In the genomic region with DNA sequence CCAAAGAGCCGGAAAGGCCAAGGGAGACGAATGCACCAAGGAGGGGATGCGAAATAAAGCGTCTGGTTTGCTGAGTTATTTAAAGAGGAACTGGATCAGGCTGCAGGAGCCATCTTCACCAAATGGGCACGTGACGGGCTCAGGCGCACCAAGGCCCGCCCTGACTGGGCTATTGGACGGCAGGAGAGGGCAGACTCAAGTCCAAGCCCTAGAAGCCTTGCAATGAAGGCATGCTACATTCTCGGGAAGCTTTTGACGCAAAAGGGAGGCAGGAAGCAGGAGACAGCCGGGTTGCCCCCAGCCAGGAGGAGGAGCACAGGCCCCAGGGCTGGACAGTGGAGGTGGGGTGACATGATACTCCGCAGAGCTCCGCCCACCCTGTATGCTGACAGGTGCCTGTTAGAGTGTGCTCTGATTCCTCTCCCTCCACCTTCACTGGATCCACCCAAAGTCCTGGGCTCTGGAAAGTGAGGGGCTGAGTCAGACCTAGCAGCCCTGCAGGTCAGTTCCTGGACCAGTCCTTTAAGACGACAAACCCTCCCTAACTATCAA, we compare ENCODE assay signal across 17 cellular contexts. TPM values are rescaled to one million over a fixed set of nuclear protein-coding genes. Genes with fewer than 3 reads are reported as not detected.
DNase-seq lines count a peak whose midpoint lies in the region; ATAC-seq, FAIRE-seq and TF ChIP-seq lines count a peak whose summit lies in the region.
"Had no signal": no experiment of that assay in that cellular context is flagged by ENCODE, and none has a peak within 500 bp of the region (broad histone marks: within the 10 kb centered on the region; RNA-seq: fewer than 3 reads in every experiment).

No MANE protein-coding gene starts in this region.

- no peaks in the 10 kb centered on the region for H3K9me3 ChIP-seq in K562 (replicated peaks; ENCODE audit: control insufficient read depth, insufficient read depth, low read depth, low read length)
- H3K9me3 ChIP-seq: BE2C had no signal

- no peaks in the 10 kb centered on the region for H3K27me3 Mint-ChIP-seq in neural crest cell (ENCODE audit: low read depth)
- H3K27me3 Mint-ChIP-seq: CD4-positive, alpha-beta memory T cell had no signal

- peaks cover 0 to 8% of the 10 kb centered on the region in 2 experiments; a peak in 1 of 5 replicates for H3K4me1 ChIP-seq in K562 (replicated peaks in 1 of 2; ENCODE audit: control insufficient read depth in 2 of 2, insufficient read depth in 2 of 2, low read length in 2 of 2)
- H3K4me1 ChIP-seq: BE2C had no signal

- H3K4me3 ChIP-seq in H7 (ENCODE audit: insufficient read depth, low read depth, low read length) (no peak overlapping the region), K562 (no peak overlapping the region)
- H3K4me3 ChIP-seq: GM12878 had no signal

- no peaks in the 10 kb centered on the region for H3K79me2 ChIP-seq in K562 (ENCODE audit: control insufficient read depth, insufficient read depth, low read length)

- TF ChIP-seq EP300 in K562 (IDR thresholded peaks at IDR 0.05; ENCODE audit: low read length): no peak

- BruUV-seq in K562 (replicated peaks; lab: Mats Ljungman, UMichigan): no TSS peak

- H3K36me3 Mint-ChIP-seq in neural crest cell (ENCODE audit: low read depth): peaks cover 14% of the 10 kb centered on the region

- no peak overlapping the region for H2AFZ ChIP-seq in K562 (ENCODE audit: low read depth, low read length)

- H3K27me3 ChIP-seq in H7 (ENCODE audit: control insufficient read depth, insufficient read depth, low read length): no peaks in the 10 kb centered on the region
- no peaks in the 10 kb centered on the region for H3K27me3 ChIP-seq in K562 (ENCODE audit: control insufficient read depth in 2 of 2, insufficient read depth in 2 of 2, low read length in 2 of 2)
- H3K27me3 ChIP-seq: BE2C had no signal

- peak; percentile 49 for ATAC-seq in K562
- ATAC-seq: GM12878 had no signal

- H3K4me1 Mint-ChIP-seq in neural crest cell: no peaks in the 10 kb centered on the region
- H3K4me1 Mint-ChIP-seq: CD4-positive, alpha-beta memory T cell had no signal

- DNase-seq in H7 (peak; percentile 56), K562 (ENCODE audit: extremely low read depth in 1 of 4, low spot score in 3 of 4) (no peak), neural crest cell (ENCODE audit: low read depth, low spot score) (no peak), amygdala (lab: John Stamatoyannopoulos, UW) (no peak)
- DNase-seq in activated CD4-positive, CD25-positive, alpha-beta regulatory T cell treated with anti-CD3 and anti-CD28 coated beads, Interleukin-2, amount 50 U/mL, for 72 hours: no peak
- DNase-seq in activated T-cell treated with anti-CD3 and anti-CD28 coated beads, Interleukin-2, amount 50 U/mL, for 48 hours: no peak
- no peak for DNase-seq in activated naive CD4-positive, alpha-beta T cell treated with anti-CD3 and anti-CD28 coated beads, Interleukin-2, amount 50 U/mL, for 16 hours
- DNase-seq: ACHN; BE2C; CD4-positive, alpha-beta memory T cell; DMS79; GOT3; HCEC 1CT had no signal

- TF ChIP-seq POLR2A in K562 (conservative IDR thresholded peaks at IDR 0.05): no peak

- H3K4me3 Mint-ChIP-seq in neural crest cell: no peak overlapping the region
- H3K4me3 Mint-ChIP-seq: CD4-positive, alpha-beta memory T cell had no signal

- POLR2A ChIA-PET in K562 (lab: Yijun Ruan, JAX): no interaction called here

- H4K20me1 ChIP-seq in K562 (replicated peaks; ENCODE audit: control insufficient read depth, insufficient read depth, low read length): 0 out of 2 replicates have a peak, but pooled peaks cover 4% of the 10 kb centered on the region

- no peak for TF ChIP-seq CTCF in K562 (IDR thresholded peaks at IDR 0.05 in 2 of 3, conservative IDR thresholded peaks at IDR 0.05 in 1 of 3; ENCODE audit: insufficient read depth in 2 of 3, low read depth in 1 of 3, low read length in 3 of 3)
- TF ChIP-seq CTCF in neural crest cell (conservative IDR thresholded peaks at IDR 0.05): no peak

- no peak for FAIRE-seq in K562 (lab: Jason Lieb, UNC)
- FAIRE-seq: GM12878, GM18507 had no signal

- CTCF ChIA-PET in K562 (lab: Yijun Ruan, JAX; ENCODE audit: low intra/inter-chr PET ratio): no interaction called here

- no peak for TF ChIP-seq RAD21 in K562 (CRISPR knock-in tag; conservative IDR thresholded peaks at IDR 0.05 in 1 of 2, IDR thresholded peaks at IDR 0.05 in 1 of 2)

- intact Hi-C loops in K562 (cut with micrococcal nuclease): no loop called here

- H3K36me3 ChIP-seq in H7 (replicated peaks; ENCODE audit: control insufficient read depth, insufficient read depth, low read length): no peaks in the 10 kb centered on the region; the same call in none of the 2 replicates
- peaks cover 5% of the 10 kb centered on the region; the same call in 1 of the 3 replicates for H3K36me3 ChIP-seq in K562 (ENCODE audit: control insufficient read depth, insufficient read depth, low read length)

- no peaks in the 10 kb centered on the region for H3K9me3 Mint-ChIP-seq in neural crest cell
- H3K9me3 Mint-ChIP-seq: CD4-positive, alpha-beta memory T cell had no signal

- H3K9me1 ChIP-seq in K562 (ENCODE audit: control insufficient read depth, insufficient read depth, low read length): no peaks in the 10 kb centered on the region

- H3K4me2 ChIP-seq in K562 (ENCODE audit: insufficient read depth, low read length): no peak overlapping the region

- 78% methylated on average over 14 of the region's 15 CpGs for WGBS in K562 (ENCODE audit: insufficient coverage, low coverage, missing lambda C conversion rate)

- no peak overlapping the region for H3K9ac ChIP-seq in K562 (ENCODE audit: insufficient read depth in 1 of 2, low read depth in 2 of 2, low read length in 2 of 2)

- peak overlapping the region; percentile 28 for H3K27ac Mint-ChIP-seq in neural crest cell (ENCODE audit: unreplicated experiment)

- in situ Hi-C loops in K562 (cut with MboI): no loop called here

- H3K27ac ChIP-seq in K562 (ENCODE audit: extremely low read depth, low read depth, low read length): no peak overlapping the region
- H3K27ac ChIP-seq: C4-2B, HL-60 had no signal

TF ChIP-seq in K562, 482 proteins besides CTCF, POLR2A, EP300 and RAD21:
- no peak for TF ChIP-seq SAFB2 (IDR thresholded peaks at IDR 0.05; ENCODE audit: borderline replicate concordance, low read depth, low read length, severe bottlenecking)
- TF ChIP-seq DDX20 (tag; IDR thresholded peaks at IDR 0.05; ENCODE audit: low read depth): no peak
- no peak for TF ChIP-seq ZNF23 (CRISPR knock-in tag; IDR thresholded peaks at IDR 0.05)
- TF ChIP-seq, protein P1, sequence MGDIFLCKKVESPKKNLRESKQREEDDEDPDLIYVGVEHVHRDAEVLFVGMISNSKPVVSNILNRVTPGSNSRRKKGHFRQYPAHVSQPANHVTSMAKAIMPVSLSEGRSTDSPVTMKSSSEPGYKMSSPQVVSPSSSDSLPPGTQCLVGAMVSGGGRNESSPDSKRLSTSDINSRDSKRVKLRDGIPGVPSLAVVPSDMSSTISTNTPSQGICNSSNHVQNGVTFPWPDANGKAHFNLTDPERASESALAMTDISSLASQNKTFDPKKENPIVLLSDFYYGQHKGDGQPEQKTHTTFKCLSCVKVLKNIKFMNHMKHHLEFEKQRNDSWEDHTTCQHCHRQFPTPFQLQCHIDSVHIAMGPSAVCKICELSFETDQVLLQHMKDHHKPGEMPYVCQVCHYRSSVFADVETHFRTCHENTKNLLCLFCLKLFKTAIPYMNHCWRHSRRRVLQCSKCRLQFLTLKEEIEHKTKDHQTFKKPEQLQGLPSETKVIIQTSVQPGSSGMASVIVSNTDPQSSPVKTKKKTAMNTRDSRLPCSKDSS (IDR thresholded peaks at IDR 0.05; ENCODE audit: low read depth, partially characterized antibody): no peak
- TF ChIP-seq PYGO2 (tag; IDR thresholded peaks at IDR 0.05): no peak
- no peak for TF ChIP-seq POLR2AphosphoS2 (IDR thresholded peaks at IDR 0.05; ENCODE audit: low read length)
- no peak for TF ChIP-seq MYBL2 (IDR thresholded peaks at IDR 0.05; ENCODE audit: low read depth)
- no peak for TF ChIP-seq MYBL2 (CRISPR knock-in tag; IDR thresholded peaks at IDR 0.05; ENCODE audit: borderline replicate concordance)

RNA-seq across cellular contexts. Expression of a gene that starts 41.5 kb away (rescaled TPM):
- total RNA-seq in H7 (2014; rRNA removed; shearing (Covaris generic)): 36.2 and 52.6 TPM in 2 replicates
- 18.0 and 26.5 TPM in 2 replicates for total RNA-seq in K562 (2011; cell fraction: chromatin; rRNA removed; ENCODE audit: low replicate concordance)
- total RNA-seq in K562 (2011; cell fraction: nucleolus; rRNA removed): 39.3 and 42.0 TPM in 2 replicates
- 27.0 and 30.7 TPM in 2 replicates for total RNA-seq in K562 (2011; cell fraction: nucleoplasm; rRNA removed)
- total RNA-seq in K562 (2014; rRNA removed) (165 and 212 TPM in 2 replicates), K562 (2014; rRNA removed; fragmentation: Illumina TruSeq; extraction: Trizol) (25.5 and 26.3 TPM in 2 replicates), K562 (2015; rRNA removed; fragmentation: Illumina TruSeq; extraction: Trizol) (60.4 and 63.7 TPM in 2 replicates), K562 (2021) (94.7 and 99.6 TPM in 2 replicates), neural crest cell (26.5 TPM in 2 replicates)
- polyA plus RNA-seq in K562 (2011; rRNA removed) (119 and 164 TPM in 2 replicates), K562 (2014; fragmentation: Illumina TruSeq; extraction: Trizol) (35.2 and 84.7 TPM in 2 replicates), K562 (2014; fragmentation: Nextera tagmentation; extraction: Ambion mirVana) (1 to 10 TPM; 5.2 to 8.9 TPM), K562 (2014; rRNA removed) (208 and 209 TPM in 2 replicates)
- 249 and 453 TPM in 2 replicates for polyA plus RNA-seq in K562 (2011; cell fraction: cytosol; rRNA removed)
- polyA plus RNA-seq in K562 (2011; cell fraction: nucleus; rRNA removed): 84.6 and 89.3 TPM in 2 replicates
- 60.9 and 80.1 TPM in 2 replicates for polyA plus RNA-seq in K562 (2012)
- 21.5 and 30.2 TPM in 2 replicates for polyA minus RNA-seq in K562 (2011; rRNA and poly(A)+ RNA removed)
- polyA minus RNA-seq in K562 (2011; cell fraction: cytosol; rRNA and poly(A)+ RNA removed): 46.1 and 91.5 TPM in 2 replicates
- polyA minus RNA-seq in K562 (2011; cell fraction: nucleus; rRNA and poly(A)+ RNA removed): 7.7 and 13.4 TPM in 2 replicates
